36 cellular contexts compared by ENCODE assay signal in the genomic region with DNA sequence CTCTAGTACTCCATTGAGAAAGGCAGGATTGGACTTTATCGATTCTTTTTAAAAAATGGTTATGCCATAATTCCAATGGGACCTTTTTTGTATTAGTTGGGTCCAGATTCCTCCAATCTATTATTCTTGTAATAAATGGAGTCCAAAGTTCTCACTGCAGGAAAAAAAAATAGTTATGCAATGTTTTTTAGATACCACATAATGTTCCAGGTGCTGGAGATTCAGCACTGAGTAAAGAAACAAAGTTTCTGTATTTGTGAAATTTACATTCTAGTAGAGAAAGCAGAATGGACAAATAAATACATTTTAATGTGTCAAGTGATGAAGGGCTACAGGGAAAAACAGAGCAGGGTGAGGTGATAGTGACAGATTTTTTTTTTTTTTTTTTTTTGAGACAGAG.
"Had no signal": no experiment of that assay in that cellular context is flagged by ENCODE, and none has a peak within 500 bp of the region (broad histone marks: within the 10 kb centered on the region; RNA-seq: fewer than 3 reads in every experiment).

No MANE protein-coding gene starts in this region.

- H3K27me3 Mint-ChIP-seq: activated CD4-positive, alpha-beta memory T cell treated with anti-CD3 and anti-CD28 coated beads, Interleukin-2, amount 10 ng/mL, durations not matched to agents 7 days and 5 days; activated CD8-positive, alpha-beta memory T cell treated with anti-CD3 and anti-CD28 coated beads, Interleukin-2, amount 10 ng/mL, durations not matched to agents 7 days and 5 days; activated naive CD4-positive, alpha-beta T cell treated with anti-CD3 and anti-CD28 coated beads, Interleukin-2, amount 10 ng/mL, durations not matched to agents 7 days and 5 days; central memory CD8-positive, alpha-beta T cell had no signal

- H3K9me3 Mint-ChIP-seq: activated CD4-positive, alpha-beta memory T cell treated with anti-CD3 and anti-CD28 coated beads, Interleukin-2, amount 10 ng/mL, durations not matched to agents 7 days and 5 days; activated CD4-positive, alpha-beta T cell treated with anti-CD3 and anti-CD28 coated beads, Interleukin-2, amount 10 ng/mL, durations not matched to agents 7 days and 5 days; activated naive CD4-positive, alpha-beta T cell treated with anti-CD3 and anti-CD28 coated beads, Interleukin-2, amount 10 ng/mL, durations not matched to agents 7 days and 5 days; activated naive CD4-positive, alpha-beta T cell treated with anti-CD3 and anti-CD28 coated beads, Interleukin-2, amount 50 U/mL, for 24 hours; activated naive CD8-positive, alpha-beta T cell treated with anti-CD3 and anti-CD28 coated beads, Interleukin-2, amount 10 ng/mL, durations not matched to agents 7 days and 5 days; activated T-cell treated with anti-CD3 and anti-CD28 coated beads, Interleukin-2, amount 50 U/mL, for 24 hours; activated T-helper 2 cell treated with anti-CD3 and anti-CD28 coated beads, Interferon-gamma antibody, Interleukin-2, Interleukin-4, amounts not matched to agents 10 μg/mL and 5 μg/mL and 100 μg/mL, durations not matched to agents 14 hours and 24 hours and 36 hours; central memory CD8-positive, alpha-beta T cell; T-helper 1 cell treated with Interleukin-12 subunit alpha and Interleukin-12 subunit beta and Interleukin-4 antibody, amounts not matched to agents 30 μg/mL and 1 μg/mL, for 36 hours; T-helper 2 cell treated with Interferon-gamma antibody and Interleukin-4, amounts not matched to agents 5 μg/mL and 100 μg/mL, for 36 hours; WTC11 had no signal

- H3K4me1 Mint-ChIP-seq: activated CD4-positive, alpha-beta memory T cell treated with anti-CD3 and anti-CD28 coated beads, Interleukin-2, amount 10 ng/mL, durations not matched to agents 7 days and 5 days; activated CD4-positive, alpha-beta T cell treated with anti-CD3 and anti-CD28 coated beads for 36 hours; activated CD4-positive, alpha-beta T cell treated with anti-CD3 and anti-CD28 coated beads, Interleukin-2, amount 10 ng/mL, durations not matched to agents 7 days and 5 days; activated CD8-positive, alpha-beta memory T cell treated with anti-CD3 and anti-CD28 coated beads, Interleukin-2, amount 10 ng/mL, durations not matched to agents 7 days and 5 days; activated naive CD4-positive, alpha-beta T cell treated with anti-CD3 and anti-CD28 coated beads, Interleukin-2, amount 10 ng/mL, durations not matched to agents 7 days and 5 days; activated naive CD4-positive, alpha-beta T cell treated with anti-CD3 and anti-CD28 coated beads, Interleukin-2, amount 50 U/mL, for 24 hours; activated naive CD8-positive, alpha-beta T cell treated with anti-CD3 and anti-CD28 coated beads, Interleukin-2, amount 10 ng/mL, durations not matched to agents 7 days and 5 days; activated naive CD8-positive, alpha-beta T cell treated with anti-CD3 and anti-CD28 coated beads, Interleukin-2, amount 50 U/mL, for 24 hours; central memory CD8-positive, alpha-beta T cell had no signal

- DNase-seq: activated CD4-positive, alpha-beta memory T cell treated with anti-CD3 and anti-CD28 coated beads, Interleukin-2, amount 10 ng/mL, durations not matched to agents 7 days and 5 days; activated CD4-positive, alpha-beta T cell treated with anti-CD3 and anti-CD28 coated beads for 1 hour; activated CD4-positive, alpha-beta T cell treated with anti-CD3 and anti-CD28 coated beads for 36 hours; activated CD4-positive, alpha-beta T cell treated with anti-CD3 and anti-CD28 coated beads for 48 hours; activated CD4-positive, alpha-beta T cell treated with anti-CD3 and anti-CD28 coated beads, Interleukin-2, amount 10 ng/mL, durations not matched to agents 7 days and 5 days; activated CD4-positive, alpha-beta T cell treated with anti-CD3 and anti-CD28 coated beads, Interleukin-2, amount 50 U/mL, for 48 hours; activated CD4-positive, CD25-positive, alpha-beta regulatory T cell; activated CD8-positive, alpha-beta memory T cell treated with anti-CD3 and anti-CD28 coated beads for 24 hours; activated CD8-positive, alpha-beta memory T cell treated with anti-CD3 and anti-CD28 coated beads, Interleukin-2, amount 10 ng/mL, durations not matched to agents 7 days and 5 days; activated CD8-positive, alpha-beta memory T cell treated with anti-CD3 and anti-CD28 coated beads, Interleukin-2, amount 50 U/mL, for 48 hours; activated CD8-positive, alpha-beta T cell treated with anti-CD3 and anti-CD28 coated beads, Interleukin-2, amount 10 ng/mL, durations not matched to agents 7 days and 5 days; activated effector memory CD4-positive, alpha-beta T cell treated with Interleukin-2 at 50 U/mL for 16 hours; activated gamma-delta T cell; activated naive CD4-positive, alpha-beta T cell treated with anti-CD3 and anti-CD28 coated beads, Interleukin-2, amount 10 ng/mL, durations not matched to agents 7 days and 5 days; activated naive CD4-positive, alpha-beta T cell treated with Interleukin-2 at 50 U/mL for 16 hours; activated naive CD8-positive, alpha-beta T cell treated with anti-CD3 and anti-CD28 coated beads, Interleukin-2, amount 10 ng/mL, durations not matched to agents 7 days and 5 days; activated naive CD8-positive, alpha-beta T cell treated with anti-CD3 and anti-CD28 coated beads, Interleukin-2, amount 50 U/mL, for 24 hours; activated T-cell treated with anti-CD3 and anti-CD28 coated beads, Interleukin-2, amount 50 U/mL, for 24 hours; activated T-cell treated with anti-CD3 and anti-CD28 coated beads, Interleukin-2, amount 50 U/mL, for 48 hours; amygdala; anterior cingulate cortex; caudate nucleus; cerebellar nuclear complex; T-helper 1 cell; T-helper 2 cell; T-helper 9 cell; WERI-Rb-1 had no signal

- H3K27ac Mint-ChIP-seq: activated CD4-positive, alpha-beta memory T cell treated with anti-CD3 and anti-CD28 coated beads, Interleukin-2, amount 10 ng/mL, durations not matched to agents 7 days and 5 days; activated CD4-positive, alpha-beta T cell treated with anti-CD3 and anti-CD28 coated beads for 36 hours; activated CD4-positive, alpha-beta T cell treated with anti-CD3 and anti-CD28 coated beads, Interleukin-2, amount 10 ng/mL, durations not matched to agents 7 days and 5 days; activated CD8-positive, alpha-beta memory T cell treated with anti-CD3 and anti-CD28 coated beads, Interleukin-2, amount 10 ng/mL, durations not matched to agents 7 days and 5 days; activated CD8-positive, alpha-beta T cell treated with anti-CD3 and anti-CD28 coated beads, Interleukin-2, amount 10 ng/mL, durations not matched to agents 7 days and 5 days; activated naive CD4-positive, alpha-beta T cell treated with anti-CD3 and anti-CD28 coated beads, Interleukin-2, amount 10 ng/mL, durations not matched to agents 7 days and 5 days; activated naive CD4-positive, alpha-beta T cell treated with anti-CD3 and anti-CD28 coated beads, Interleukin-2, amount 50 U/mL, for 24 hours; activated naive CD8-positive, alpha-beta T cell; activated naive CD8-positive, alpha-beta T cell treated with anti-CD3 and anti-CD28 coated beads, Interleukin-2, amount 10 ng/mL, durations not matched to agents 7 days and 5 days; activated naive CD8-positive, alpha-beta T cell treated with anti-CD3 and anti-CD28 coated beads, Interleukin-2, amount 50 U/mL, for 24 hours; activated T-cell treated with anti-CD3 and anti-CD28 coated beads, Interleukin-2, amount 50 U/mL, for 24 hours; activated T-helper 2 cell treated with anti-CD3 and anti-CD28 coated beads, Interferon-gamma antibody, Interleukin-2, Interleukin-4, amounts not matched to agents 10 μg/mL and 5 μg/mL and 100 μg/mL, durations not matched to agents 14 hours and 24 hours and 36 hours; brain; T-helper 1 cell treated with Interleukin-12 subunit alpha and Interleukin-12 subunit beta and Interleukin-4 antibody, amounts not matched to agents 30 μg/mL and 1 μg/mL, for 36 hours; T-helper 2 cell treated with Interferon-gamma antibody and Interleukin-4, amounts not matched to agents 5 μg/mL and 100 μg/mL, for 36 hours; WTC11 had no signal

- ATAC-seq: activated CD4-positive, alpha-beta T cell treated with anti-CD3 and anti-CD28 coated beads for 36 hours; activated CD4-positive, CD25-positive, alpha-beta regulatory T cell treated with anti-CD3 and anti-CD28 coated beads, Interleukin-2, amount 50 U/mL, for 24 hours; activated CD8-positive, alpha-beta memory T cell treated with anti-CD3 and anti-CD28 coated beads, Interleukin-2, amount 10 ng/mL, durations not matched to agents 7 days and 5 days; activated CD8-positive, alpha-beta T cell treated with anti-CD3 and anti-CD28 coated beads, Interleukin-2, amount 10 ng/mL, durations not matched to agents 7 days and 5 days; activated naive CD8-positive, alpha-beta T cell treated with anti-CD3 and anti-CD28 coated beads, Interleukin-2, amount 50 U/mL, for 24 hours; WTC11 had no signal

- H3K4me3 Mint-ChIP-seq: activated CD4-positive, alpha-beta memory T cell treated with anti-CD3 and anti-CD28 coated beads, Interleukin-2, amount 10 ng/mL, durations not matched to agents 7 days and 5 days; activated CD4-positive, alpha-beta T cell treated with anti-CD3 and anti-CD28 coated beads for 36 hours; activated CD4-positive, alpha-beta T cell treated with anti-CD3 and anti-CD28 coated beads, Interleukin-2, amount 10 ng/mL, durations not matched to agents 7 days and 5 days; activated CD8-positive, alpha-beta memory T cell treated with anti-CD3 and anti-CD28 coated beads, Interleukin-2, amount 10 ng/mL, durations not matched to agents 7 days and 5 days; activated CD8-positive, alpha-beta T cell treated with anti-CD3 and anti-CD28 coated beads, Interleukin-2, amount 10 ng/mL, durations not matched to agents 7 days and 5 days; activated naive CD4-positive, alpha-beta T cell treated with anti-CD3 and anti-CD28 coated beads, Interleukin-2, amount 10 ng/mL, durations not matched to agents 7 days and 5 days; activated naive CD4-positive, alpha-beta T cell treated with anti-CD3 and anti-CD28 coated beads, Interleukin-2, amount 50 U/mL, for 24 hours; activated naive CD8-positive, alpha-beta T cell; activated naive CD8-positive, alpha-beta T cell treated with anti-CD3 and anti-CD28 coated beads, Interleukin-2, amount 10 ng/mL, durations not matched to agents 7 days and 5 days; activated naive CD8-positive, alpha-beta T cell treated with anti-CD3 and anti-CD28 coated beads, Interleukin-2, amount 50 U/mL, for 24 hours; activated T-cell treated with anti-CD3 and anti-CD28 coated beads, Interleukin-2, amount 50 U/mL, for 24 hours; brain; central memory CD8-positive, alpha-beta T cell; T-helper 1 cell treated with Interleukin-12 subunit alpha and Interleukin-12 subunit beta and Interleukin-4 antibody, amounts not matched to agents 30 μg/mL and 1 μg/mL, for 36 hours; T-helper 2 cell treated with Interferon-gamma antibody and Interleukin-4, amounts not matched to agents 5 μg/mL and 100 μg/mL, for 36 hours; WTC11 had no signal

- H3K36me3 Mint-ChIP-seq: activated CD8-positive, alpha-beta memory T cell treated with anti-CD3 and anti-CD28 coated beads, Interleukin-2, amount 10 ng/mL, durations not matched to agents 7 days and 5 days; activated naive CD4-positive, alpha-beta T cell treated with anti-CD3 and anti-CD28 coated beads, Interleukin-2, amount 10 ng/mL, durations not matched to agents 7 days and 5 days; activated naive CD4-positive, alpha-beta T cell treated with anti-CD3 and anti-CD28 coated beads, Interleukin-2, amount 50 U/mL, for 24 hours; activated naive CD8-positive, alpha-beta T cell; activated naive CD8-positive, alpha-beta T cell treated with anti-CD3 and anti-CD28 coated beads, Interleukin-2, amount 10 ng/mL, durations not matched to agents 7 days and 5 days; WTC11 had no signal
